ENCODE assay signal across 8 cellular contexts in the genomic region with DNA sequence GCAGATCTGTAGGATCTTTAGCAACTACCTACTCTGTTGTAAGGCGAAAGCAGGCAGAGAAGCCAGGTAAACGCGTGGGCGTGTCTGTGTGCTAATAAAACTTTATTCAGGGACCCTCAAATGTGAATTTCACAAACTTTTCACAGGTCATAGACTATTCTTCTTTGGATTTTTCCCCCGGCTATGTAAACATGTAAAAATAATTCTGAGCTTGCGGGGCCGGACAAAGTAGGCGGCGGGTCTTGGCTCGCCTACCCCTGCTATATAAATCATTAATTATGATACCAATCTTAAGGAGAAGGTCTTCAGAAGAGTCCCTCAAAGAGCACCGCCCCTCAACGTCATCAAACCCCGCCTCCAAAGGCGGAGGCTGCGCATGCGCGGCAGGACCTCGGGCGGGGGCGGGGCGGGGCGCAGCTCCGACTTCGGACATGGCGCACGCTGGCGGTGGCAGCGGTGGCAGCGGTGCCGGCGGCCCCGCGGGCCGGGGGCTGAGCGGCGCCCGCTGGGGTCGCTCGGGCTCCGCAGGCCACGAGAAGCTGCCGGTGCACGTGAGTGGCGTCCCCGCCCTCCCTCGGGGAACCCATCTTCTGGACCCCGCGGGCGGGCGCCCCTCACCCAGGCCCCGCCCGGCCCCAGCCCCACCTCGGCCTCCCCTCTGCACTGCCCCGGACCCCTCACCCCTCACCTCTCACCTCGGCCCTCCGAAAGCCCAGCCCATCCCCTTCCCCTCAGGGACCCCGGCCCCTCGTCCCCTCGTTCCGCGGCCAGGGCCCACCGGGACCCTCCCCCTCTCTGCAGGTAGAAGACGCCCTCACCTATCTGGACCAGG. TPM values are rescaled to one million over a fixed set of nuclear protein-coding genes. Genes with fewer than 3 reads are reported as not detected.
DNase-seq lines count a peak whose midpoint lies in the region; ATAC-seq and TF ChIP-seq lines count a peak whose summit lies in the region.

Gene SIN3B, plus strand, starts transcription at position 409 of the 832 bp plus-strand sequence. Its CDS starts 23 bp downstream, at position 432.

- DNase-seq in C1 segment of cervical spinal cord (lab: John Stamatoyannopoulos, UW), result peak in 13 of 14 donors; percentile 32 to 91 (median 74)
- DNase-seq in NCI-H1048 (lab: John Stamatoyannopoulos, UW), result peak; percentile 73
- peak; percentile 84 for DNase-seq in SW480 (ENCODE audit: low spot score)
- peak; percentile 93 for DNase-seq in activated naive CD8-positive, alpha-beta T cell treated with anti-CD3 and anti-CD28 coated beads, Interleukin-2, amount 10 ng/mL, durations not matched to agents 7 days and 5 days
- peak; percentile 84 for DNase-seq in glutamatergic neuron
- peak; percentile 96 for DNase-seq in osteoblast (ENCODE audit: insufficient read length, low spot score, missing footprints)
- peak; percentile 84 to 89 for DNase-seq in suprapubic skin (ENCODE audit: low spot score in 2 of 2)

- H3K4me2 ChIP-seq in osteoblast (ENCODE audit: insufficient read depth, low read length), result peak within 1 kb of the TSS; percentile 95

- ATAC-seq in GM21515 (IDR thresholded peaks at IDR 0.05; ENCODE audit: unreplicated experiment), result peak; percentile 61
- ATAC-seq in activated naive CD8-positive, alpha-beta T cell treated with anti-CD3 and anti-CD28 coated beads, Interleukin-2, amount 10 ng/mL, durations not matched to agents 7 days and 5 days (ENCODE audit: low read depth), result peak; percentile 86

- H3K4me1 ChIP-seq in osteoblast (ENCODE audit: insufficient read depth, low read length) (peaks cover 28% of the 10 kb centered on the region), suprapubic skin (peaks cover 37% of the 10 kb centered on the region)

- H3K27me3 ChIP-seq in osteoblast (ENCODE audit: insufficient read depth, low read length), result no peaks in the 10 kb centered on the region
- H3K27me3 ChIP-seq in suprapubic skin, result no peaks in the 10 kb centered on the region

- H3K9me3 ChIP-seq in osteoblast (ENCODE audit: low read depth, low read length), result no peaks in the 10 kb centered on the region
- no peaks in the 10 kb centered on the region for H3K9me3 ChIP-seq in suprapubic skin

- peaks cover 2% of the 10 kb centered on the region for H3K9me3 Mint-ChIP-seq in activated naive CD8-positive, alpha-beta T cell treated with anti-CD3 and anti-CD28 coated beads, Interleukin-2, amount 10 ng/mL, durations not matched to agents 7 days and 5 days
- peaks cover 10% of the 10 kb centered on the region for H3K9me3 Mint-ChIP-seq in glutamatergic neuron (ENCODE audit: unreplicated experiment)

- H3K79me2 ChIP-seq in osteoblast (ENCODE audit: insufficient read depth, low read length), result peaks cover 21% of the 10 kb centered on the region

- TF ChIP-seq CTCF in glutamatergic neuron (IDR thresholded peaks at IDR 0.05; ENCODE audit: partially characterized antibody, unreplicated experiment) (no peak), osteoblast (IDR thresholded peaks at IDR 0.05; ENCODE audit: extremely low read depth, low read depth, low read length) (no peak), suprapubic skin (IDR thresholded peaks at IDR 0.05) (no peak)

- peak within 1 kb of the TSS; percentile 74 for H2AFZ ChIP-seq in osteoblast (ENCODE audit: low read length)

- peaks cover 14% of the 10 kb centered on the region for H3K36me3 Mint-ChIP-seq in activated naive CD8-positive, alpha-beta T cell treated with anti-CD3 and anti-CD28 coated beads, Interleukin-2, amount 10 ng/mL, durations not matched to agents 7 days and 5 days
- H3K36me3 Mint-ChIP-seq in glutamatergic neuron (ENCODE audit: unreplicated experiment), result no peaks in the 10 kb centered on the region

- 4% methylated on average over 16 of the region's 63 CpGs for WGBS in suprapubic skin

- H3K4me3 Mint-ChIP-seq in activated naive CD8-positive, alpha-beta T cell treated with anti-CD3 and anti-CD28 coated beads, Interleukin-2, amount 10 ng/mL, durations not matched to agents 7 days and 5 days, result peak within 1 kb of the TSS; percentile 89
- peak within 1 kb of the TSS; percentile 81 for H3K4me3 Mint-ChIP-seq in glutamatergic neuron (ENCODE audit: unreplicated experiment)

- H3K27ac Mint-ChIP-seq in activated naive CD8-positive, alpha-beta T cell treated with anti-CD3 and anti-CD28 coated beads, Interleukin-2, amount 10 ng/mL, durations not matched to agents 7 days and 5 days, result peak within 1 kb of the TSS; percentile 89
- no peak within 1 kb of the TSS for H3K27ac Mint-ChIP-seq in glutamatergic neuron (ENCODE audit: unreplicated experiment)

- H3K36me3 ChIP-seq in osteoblast (ENCODE audit: insufficient read depth, low read length) (peaks cover 22% of the 10 kb centered on the region), suprapubic skin (peaks cover 32% of the 10 kb centered on the region)

- peaks cover 28% of the 10 kb centered on the region for H3K4me1 Mint-ChIP-seq in activated naive CD8-positive, alpha-beta T cell treated with anti-CD3 and anti-CD28 coated beads, Interleukin-2, amount 10 ng/mL, durations not matched to agents 7 days and 5 days
- peaks cover 3% of the 10 kb centered on the region for H3K4me1 Mint-ChIP-seq in glutamatergic neuron (ENCODE audit: low read depth, unreplicated experiment)

- peak in 1 of 2 donors; percentile 69 for TF ChIP-seq POLR2A in suprapubic skin (IDR thresholded peaks at IDR 0.05)

- H3K27ac ChIP-seq in osteoblast (ENCODE audit: low read depth, low read length) (peak within 1 kb of the TSS; percentile 61), suprapubic skin (peak within 1 kb of the TSS; percentile 78)

- H4K20me1 ChIP-seq in osteoblast (ENCODE audit: insufficient read depth, low read length), result peaks cover 13% of the 10 kb centered on the region

- H3K27me3 Mint-ChIP-seq in activated naive CD8-positive, alpha-beta T cell treated with anti-CD3 and anti-CD28 coated beads, Interleukin-2, amount 10 ng/mL, durations not matched to agents 7 days and 5 days, result peaks cover 21% of the 10 kb centered on the region
- H3K27me3 Mint-ChIP-seq in glutamatergic neuron (ENCODE audit: unreplicated experiment), result peaks cover 6% of the 10 kb centered on the region

- H3K4me3 ChIP-seq in osteoblast (ENCODE audit: insufficient read depth, low read length), result peak within 1 kb of the TSS; percentile 95
- peak within 1 kb of the TSS; percentile 94 for H3K4me3 ChIP-seq in suprapubic skin

- TF ChIP-seq EP300 in suprapubic skin (IDR thresholded peaks at IDR 0.05), result no peak

- POLR2A ChIA-PET in activated naive CD8-positive, alpha-beta T cell treated with anti-CD3 and anti-CD28 coated beads, Interleukin-2, amount 10 ng/mL, durations not matched to agents 7 days and 5 days (lab: Charles Lee), result no interaction called here

RNA-seq across cellular contexts. Expression of gene SIN3B, which starts in this region (rescaled TPM):
- 10 to 100 TPM; 49.3 to 50.3 TPM for total RNA-seq in activated naive CD8-positive, alpha-beta T cell treated with anti-CD3 and anti-CD28 coated beads, Interleukin-2, amount 10 ng/mL, durations not matched to agents 7 days and 5 days
- total RNA-seq in glutamatergic neuron (ENCODE audit: unreplicated experiment), result 97.9 TPM
- total RNA-seq in osteoblast, result 24.2 and 29.8 TPM in 2 replicates
- total RNA-seq in suprapubic skin, result 100 to 1,000 TPM in 1 of 4 donors, 10 to 100 TPM in 3; 32.1 to 122 (median 39.4) TPM

Comparison
In these comparisons a context has a peak if more than half of its experiments do, and no peak if none do; other contexts are left out.
1. Peak in every context shown above with its lines: DNase-seq, ATAC-seq, H3K4me3 ChIP-seq and H3K27ac ChIP-seq.